ENCODE assay signal across 8 cellular contexts in genomic region chr11:118251858-118252652, GRCh38. TPM values are rescaled to one million over a fixed set of nuclear protein-coding genes. Genes with fewer than 3 reads are reported as not detected.
DNase-seq lines count a peak whose midpoint lies in the region; ATAC-seq and TF ChIP-seq lines count a peak whose summit lies in the region.

Gene MPZL3 (minus strand): TSS chr11:118252365. CDS start chr11:118252294, 71 bp downstream.

- peak within 1 kb of the TSS; percentile 96 for H3K4me3 Mint-ChIP-seq in activated CD4-positive, alpha-beta T cell treated with anti-CD3 and anti-CD28 coated beads, Interleukin-2, amount 10 ng/mL, durations not matched to agents 7 days and 5 days

- no peaks in the 10 kb centered on the region for H3K36me3 ChIP-seq in colonic mucosa

- POLR2A ChIA-PET in activated CD4-positive, alpha-beta T cell treated with anti-CD3 and anti-CD28 coated beads, Interleukin-2, amount 10 ng/mL, durations not matched to agents 7 days and 5 days (lab: Charles Lee) = interaction anchor here (0.6 to 1.5 kb wide), 4 partner anchors 28 to 94 kb away, joined by 3 to 5 read pairs (median 4); no protein-coding TSS in a partner anchor

- H3K27me3 ChIP-seq in colonic mucosa = no peaks in the 10 kb centered on the region

- peak within 1 kb of the TSS; percentile 51 for H3K4me3 ChIP-seq in colonic mucosa

- CTCF ChIA-PET in activated CD4-positive, alpha-beta T cell treated with anti-CD3 and anti-CD28 coated beads, Interleukin-2, amount 10 ng/mL, durations not matched to agents 7 days and 5 days (lab: Charles Lee) = interaction anchor here (0.8 to 2.9 kb wide), 9 partner anchors 9 to 81 kb away, joined by 3 to 9 read pairs (median 4); partner anchors contain the start of gene JAML

- DNase-seq in SKM-1 treated with dmso at 0.1 percent for 144 hours (lab: John Stamatoyannopoulos, UW; ENCODE audit: unreplicated experiment) (peak; percentile 8), SKM-1 (lab: John Stamatoyannopoulos, UW; ENCODE audit: unreplicated experiment) (no peak), NCI-H524 (lab: John Stamatoyannopoulos, UW) (peak; percentile 89), colonic mucosa (peak; percentile 98), kidney tubule cell (ENCODE audit: low spot score) (peak; percentile 96)
- DNase-seq in activated CD4-positive, alpha-beta T cell treated with anti-CD3 and anti-CD28 coated beads, Interleukin-2, amount 10 ng/mL, durations not matched to agents 7 days and 5 days = peak; percentile 93
- DNase-seq in stimulated activated CD4-positive, alpha-beta T cell treated with anti-CD3 and anti-CD28 coated beads, Interleukin-15, amount 100 ng/mL, for 48 hours (ENCODE audit: low read depth in 2 of 2) = peak; percentile 70 to 74

- peak within 1 kb of the TSS; percentile 79 for H3K27ac ChIP-seq in colonic mucosa

- intact Hi-C loops in colonic mucosa (cut with DNase I) = no loop called here

- H3K9me3 Mint-ChIP-seq in activated CD4-positive, alpha-beta T cell treated with anti-CD3 and anti-CD28 coated beads, Interleukin-2, amount 10 ng/mL, durations not matched to agents 7 days and 5 days = peaks cover 2% of the 10 kb centered on the region

- ATAC-seq in HG03378 (IDR thresholded peaks at IDR 0.05; ENCODE audit: unreplicated experiment) = peak; percentile 74

- no peaks in the 10 kb centered on the region for H3K9me3 ChIP-seq in colonic mucosa

- no peaks in the 10 kb centered on the region for H3K4me1 ChIP-seq in colonic mucosa

- no peaks in the 10 kb centered on the region for H3K27me3 Mint-ChIP-seq in activated CD4-positive, alpha-beta T cell treated with anti-CD3 and anti-CD28 coated beads, Interleukin-2, amount 10 ng/mL, durations not matched to agents 7 days and 5 days

- peaks cover 15% of the 10 kb centered on the region for H3K36me3 Mint-ChIP-seq in activated CD4-positive, alpha-beta T cell treated with anti-CD3 and anti-CD28 coated beads, Interleukin-2, amount 10 ng/mL, durations not matched to agents 7 days and 5 days (ENCODE audit: low read depth)

- peak within 1 kb of the TSS; percentile 99 for H3K27ac Mint-ChIP-seq in activated CD4-positive, alpha-beta T cell treated with anti-CD3 and anti-CD28 coated beads, Interleukin-2, amount 10 ng/mL, durations not matched to agents 7 days and 5 days

- H3K9ac ChIP-seq in colonic mucosa (ENCODE audit: low read depth in 2 of 2, low read length in 2 of 2) = peak within 1 kb of the TSS; percentile 69 to 82

- H3K4me1 Mint-ChIP-seq in activated CD4-positive, alpha-beta T cell treated with anti-CD3 and anti-CD28 coated beads, Interleukin-2, amount 10 ng/mL, durations not matched to agents 7 days and 5 days = peaks cover 43% of the 10 kb centered on the region

- TF ChIP-seq CTCF in colonic mucosa (IDR thresholded peaks at IDR 0.05) = no peak

RNA-seq across cellular contexts. Expression of gene MPZL3, which starts in this region (rescaled TPM):
- total RNA-seq in activated CD4-positive, alpha-beta T cell treated with anti-CD3 and anti-CD28 coated beads, Interleukin-2, amount 10 ng/mL, durations not matched to agents 7 days and 5 days = 10 to 100 TPM; 21.2 to 22.0 TPM
- 10 to 100 TPM; 10.9 to 27.8 TPM for total RNA-seq in colonic mucosa
